1 cellular context compared by ENCODE assay signal in the genomic region with DNA sequence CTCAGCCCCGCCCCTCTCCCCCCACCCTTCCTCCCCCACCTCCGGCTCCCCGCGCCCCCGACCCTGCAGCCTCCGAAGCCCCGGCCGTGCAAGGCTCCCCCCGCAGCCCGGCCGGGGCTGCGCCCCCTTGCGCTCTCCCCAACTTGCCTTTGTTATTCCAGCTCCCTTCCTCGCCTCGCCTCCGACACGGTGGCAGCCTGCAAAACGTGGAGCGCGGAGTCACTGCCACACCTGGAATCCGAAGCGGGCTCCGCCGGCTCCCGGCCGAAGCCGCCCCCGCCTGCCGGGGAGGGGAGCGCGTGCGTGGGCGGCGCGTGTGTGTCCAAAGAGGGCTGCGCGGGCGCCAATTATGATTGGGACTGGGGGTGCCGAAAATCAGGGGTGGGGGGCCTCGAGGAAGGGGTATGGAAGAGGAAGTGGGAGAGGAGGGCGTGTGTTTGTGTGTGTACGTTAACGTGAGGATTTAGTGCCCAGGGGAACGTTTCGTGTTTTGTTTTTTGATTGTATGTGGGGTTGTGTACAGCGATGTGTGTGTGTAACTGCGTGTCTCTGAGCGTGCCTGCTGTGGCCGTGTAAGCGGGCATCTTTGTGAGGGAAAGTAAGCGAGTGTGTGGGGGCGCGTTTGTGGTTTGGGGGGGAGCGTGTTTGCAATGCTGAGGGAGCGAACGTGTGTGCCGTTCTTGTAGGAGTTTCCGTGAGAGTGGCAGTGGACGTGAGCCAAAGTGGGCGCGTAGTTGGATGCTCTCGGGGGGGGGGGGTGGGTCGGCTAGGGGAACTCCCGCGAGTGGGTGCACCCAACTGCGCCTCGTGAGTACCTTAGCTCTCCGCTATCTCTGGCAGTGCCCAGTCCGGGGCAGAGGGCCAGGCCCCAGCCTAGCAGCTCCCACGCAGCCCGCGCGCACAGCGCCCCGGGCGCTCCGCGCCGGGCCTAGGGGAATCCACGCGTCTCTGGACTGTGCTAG.
TF ChIP-seq lines count a peak whose summit lies in the region.

No MANE protein-coding gene starts in this region.

TF ChIP-seq in GM12878, 131 proteins besides CTCF, POLR2A, EP300 and RAD21 (continued from another document and continues in another):
- TF ChIP-seq, protein P1, sequence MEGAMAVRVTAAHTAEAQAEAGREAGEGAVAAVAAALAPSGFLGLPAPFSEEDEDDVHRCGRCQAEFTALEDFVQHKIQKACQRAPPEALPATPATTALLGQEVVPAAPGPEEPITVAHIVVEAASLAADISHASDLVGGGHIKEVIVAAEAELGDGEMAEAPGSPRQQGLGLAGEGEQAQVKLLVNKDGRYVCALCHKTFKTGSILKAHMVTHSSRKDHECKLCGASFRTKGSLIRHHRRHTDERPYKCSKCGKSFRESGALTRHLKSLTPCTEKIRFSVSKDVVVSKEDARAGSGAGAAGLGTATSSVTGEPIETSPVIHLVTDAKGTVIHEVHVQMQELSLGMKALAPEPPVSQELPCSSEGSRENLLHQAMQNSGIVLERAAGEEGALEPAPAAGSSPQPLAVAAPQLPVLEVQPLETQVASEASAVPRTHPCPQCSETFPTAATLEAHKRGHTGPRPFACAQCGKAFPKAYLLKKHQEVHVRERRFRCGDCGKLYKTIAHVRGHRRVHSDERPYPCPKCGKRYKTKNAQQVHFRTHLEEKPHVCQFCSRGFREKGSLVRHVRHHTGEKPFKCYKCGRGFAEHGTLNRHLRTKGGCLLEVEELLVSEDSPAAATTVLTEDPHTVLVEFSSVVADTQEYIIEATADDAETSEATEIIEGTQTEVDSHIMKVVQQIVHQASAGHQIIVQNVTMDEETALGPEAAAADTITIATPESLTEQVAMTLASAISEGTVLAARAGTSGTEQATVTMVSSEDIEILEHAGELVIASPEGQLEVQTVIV (IDR thresholded peaks at IDR 0.05; ENCODE audit: borderline replicate concordance, partially characterized antibody): no peak
- TF ChIP-seq ZNF207 (IDR thresholded peaks at IDR 0.05; ENCODE audit: borderline replicate concordance) (0 out of 2 replicates have a peak, but pooled peaks have one; percentile 29), NR2C1 (IDR thresholded peaks at IDR 0.05) (no peak), CBX5 (IDR thresholded peaks at IDR 0.05; ENCODE audit: low read depth) (no peak), PML (IDR thresholded peaks at IDR 0.05; ENCODE audit: low read length) (no peak), GABPA (IDR thresholded peaks at IDR 0.05; ENCODE audit: low read depth) (no peak), RAD51 (IDR thresholded peaks at IDR 0.05) (no peak), IKZF1 (conservative IDR thresholded peaks at IDR 0.05) (peak; percentile 92), NFXL1 (IDR thresholded peaks at IDR 0.05; ENCODE audit: borderline replicate concordance) (no peak), SMARCA5 (IDR thresholded peaks at IDR 0.05) (peak; percentile 43; the same call in 1 of the 2 replicates), BMI1 (IDR thresholded peaks at IDR 0.05; ENCODE audit: borderline replicate concordance) (no peak), CREB1 (IDR thresholded peaks at IDR 0.05; ENCODE audit: low read depth) (peak; percentile 40), ETV6 (conservative IDR thresholded peaks at IDR 0.05 in 1 of 2, IDR thresholded peaks at IDR 0.05 in 1 of 2; ENCODE audit: borderline replicate concordance in 1 of 2, low read depth in 1 of 2) (no peak), HDAC6 (IDR thresholded peaks at IDR 0.05; ENCODE audit: unreplicated experiment) (no peak), MEF2A (IDR thresholded peaks at IDR 0.05; ENCODE audit: insufficient read depth, low read depth, low read length) (0 out of 2 replicates have a peak, but pooled peaks have one; percentile 24), MYB (IDR thresholded peaks at IDR 0.05; ENCODE audit: borderline replicate concordance, low read depth, low read length) (no peak), POLR2AphosphoS5 (IDR thresholded peaks at IDR 0.05; ENCODE audit: low read length) (no peak), KAT2A (conservative IDR thresholded peaks at IDR 0.05; ENCODE audit: control insufficient read depth, low read depth, low read length) (no peak), SIN3A (IDR thresholded peaks at IDR 0.05; ENCODE audit: low read depth, low read length) (peak; percentile 54; the same call in 1 of the 2 replicates), CBFB (IDR thresholded peaks at IDR 0.05; ENCODE audit: low read depth) (no peak), NFYA (IDR thresholded peaks at IDR 0.05; ENCODE audit: borderline replicate concordance, low read depth, low read length) (no peak), TARDBP (IDR thresholded peaks at IDR 0.05; ENCODE audit: borderline replicate concordance) (no peak), LARP7 (IDR thresholded peaks at IDR 0.05) (no peak), ZSCAN29 (IDR thresholded peaks at IDR 0.05) (peak; percentile 90), RUNX3 (IDR thresholded peaks at IDR 0.05; ENCODE audit: low read length) (peak; percentile 57), MYC (IDR thresholded peaks at IDR 0.05; ENCODE audit: insufficient read depth, insufficient read length, insufficient replicate concordance, low read length, severe bottlenecking) (no peak), CREM (IDR thresholded peaks at IDR 0.05; ENCODE audit: low read depth) (0 out of 2 replicates have a peak, but pooled peaks have one; percentile 45), BRCA1 (IDR thresholded peaks at IDR 0.05; ENCODE audit: low read depth, low read length) (no peak), CBX3 (IDR thresholded peaks at IDR 0.05; ENCODE audit: borderline replicate concordance, low read depth) (no peak), SMAD5 (IDR thresholded peaks at IDR 0.05; ENCODE audit: low read depth) (no peak), HDGF (IDR thresholded peaks at IDR 0.05) (peak; percentile 78), RCOR1 (conservative IDR thresholded peaks at IDR 0.05; ENCODE audit: low read depth, low read length) (no peak), SPI1 (IDR thresholded peaks at IDR 0.05; ENCODE audit: borderline replicate concordance, insufficient read depth, low read depth, low read length) (peak; percentile 68; the same call in 1 of the 2 replicates), SREBF1 (IDR thresholded peaks at IDR 0.05; ENCODE audit: low read length) (no peak), RB1 (IDR thresholded peaks at IDR 0.05; ENCODE audit: borderline replicate concordance) (peak; percentile 81; the same call in 1 of the 2 replicates), FOS (IDR thresholded peaks at IDR 0.05; ENCODE audit: borderline replicate concordance, extremely low read depth, insufficient read length) (no peak), SP1 (IDR thresholded peaks at IDR 0.05; ENCODE audit: low read depth, low read length) (peak; percentile 91)
- TF ChIP-seq, protein P2, sequence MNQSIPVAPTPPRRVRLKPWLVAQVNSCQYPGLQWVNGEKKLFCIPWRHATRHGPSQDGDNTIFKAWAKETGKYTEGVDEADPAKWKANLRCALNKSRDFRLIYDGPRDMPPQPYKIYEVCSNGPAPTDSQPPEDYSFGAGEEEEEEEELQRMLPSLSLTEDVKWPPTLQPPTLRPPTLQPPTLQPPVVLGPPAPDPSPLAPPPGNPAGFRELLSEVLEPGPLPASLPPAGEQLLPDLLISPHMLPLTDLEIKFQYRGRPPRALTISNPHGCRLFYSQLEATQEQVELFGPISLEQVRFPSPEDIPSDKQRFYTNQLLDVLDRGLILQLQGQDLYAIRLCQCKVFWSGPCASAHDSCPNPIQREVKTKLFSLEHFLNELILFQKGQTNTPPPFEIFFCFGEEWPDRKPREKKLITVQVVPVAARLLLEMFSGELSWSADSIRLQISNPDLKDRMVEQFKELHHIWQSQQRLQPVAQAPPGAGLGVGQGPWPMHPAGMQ (IDR thresholded peaks at IDR 0.05; ENCODE audit: borderline replicate concordance): no peak
- TF ChIP-seq, protein P3, sequence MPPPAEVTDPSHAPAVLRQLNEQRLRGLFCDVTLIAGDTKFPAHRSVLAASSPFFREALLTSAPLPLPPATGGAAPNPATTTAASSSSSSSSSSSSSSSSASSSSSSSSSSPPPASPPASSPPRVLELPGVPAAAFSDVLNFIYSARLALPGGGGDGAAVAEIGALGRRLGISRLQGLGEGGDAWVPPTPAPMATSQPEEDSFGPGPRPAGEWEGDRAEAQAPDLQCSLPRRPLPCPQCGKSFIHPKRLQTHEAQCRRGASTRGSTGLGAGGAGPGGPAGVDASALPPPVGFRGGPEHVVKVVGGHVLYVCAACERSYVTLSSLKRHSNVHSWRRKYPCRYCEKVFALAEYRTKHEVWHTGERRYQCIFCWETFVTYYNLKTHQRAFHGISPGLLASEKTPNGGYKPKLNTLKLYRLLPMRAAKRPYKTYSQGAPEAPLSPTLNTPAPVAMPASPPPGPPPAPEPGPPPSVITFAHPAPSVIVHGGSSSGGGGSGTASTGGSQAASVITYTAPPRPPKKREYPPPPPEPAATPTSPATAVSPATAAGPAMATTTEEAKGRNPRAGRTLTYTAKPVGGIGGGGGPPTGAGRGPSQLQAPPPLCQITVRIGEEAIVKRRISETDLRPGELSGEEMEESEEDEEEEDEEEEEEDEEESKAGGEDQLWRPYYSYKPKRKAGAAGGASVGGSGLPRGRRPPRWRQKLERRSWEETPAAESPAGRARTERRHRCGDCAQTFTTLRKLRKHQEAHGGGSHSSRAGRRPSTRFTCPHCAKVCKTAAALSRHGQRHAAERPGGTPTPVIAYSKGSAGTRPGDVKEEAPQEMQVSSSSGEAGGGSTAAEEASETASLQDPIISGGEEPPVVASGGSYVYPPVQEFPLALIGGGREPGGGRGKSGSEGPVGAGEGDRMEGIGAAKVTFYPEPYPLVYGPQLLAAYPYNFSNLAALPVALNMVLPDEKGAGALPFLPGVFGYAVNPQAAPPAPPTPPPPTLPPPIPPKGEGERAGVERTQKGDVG (CRISPR knock-in tag; IDR thresholded peaks at IDR 0.05): no peak
- TF ChIP-seq, protein P4, sequence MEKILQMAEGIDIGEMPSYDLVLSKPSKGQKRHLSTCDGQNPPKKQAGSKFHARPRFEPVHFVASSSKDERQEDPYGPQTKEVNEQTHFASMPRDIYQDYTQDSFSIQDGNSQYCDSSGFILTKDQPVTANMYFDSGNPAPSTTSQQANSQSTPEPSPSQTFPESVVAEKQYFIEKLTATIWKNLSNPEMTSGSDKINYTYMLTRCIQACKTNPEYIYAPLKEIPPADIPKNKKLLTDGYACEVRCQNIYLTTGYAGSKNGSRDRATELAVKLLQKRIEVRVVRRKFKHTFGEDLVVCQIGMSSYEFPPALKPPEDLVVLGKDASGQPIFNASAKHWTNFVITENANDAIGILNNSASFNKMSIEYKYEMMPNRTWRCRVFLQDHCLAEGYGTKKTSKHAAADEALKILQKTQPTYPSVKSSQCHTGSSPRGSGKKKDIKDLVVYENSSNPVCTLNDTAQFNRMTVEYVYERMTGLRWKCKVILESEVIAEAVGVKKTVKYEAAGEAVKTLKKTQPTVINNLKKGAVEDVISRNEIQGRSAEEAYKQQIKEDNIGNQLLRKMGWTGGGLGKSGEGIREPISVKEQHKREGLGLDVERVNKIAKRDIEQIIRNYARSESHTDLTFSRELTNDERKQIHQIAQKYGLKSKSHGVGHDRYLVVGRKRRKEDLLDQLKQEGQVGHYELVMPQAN (conservative IDR thresholded peaks at IDR 0.05): peak; percentile 63
- TF ChIP-seq, protein P5, sequence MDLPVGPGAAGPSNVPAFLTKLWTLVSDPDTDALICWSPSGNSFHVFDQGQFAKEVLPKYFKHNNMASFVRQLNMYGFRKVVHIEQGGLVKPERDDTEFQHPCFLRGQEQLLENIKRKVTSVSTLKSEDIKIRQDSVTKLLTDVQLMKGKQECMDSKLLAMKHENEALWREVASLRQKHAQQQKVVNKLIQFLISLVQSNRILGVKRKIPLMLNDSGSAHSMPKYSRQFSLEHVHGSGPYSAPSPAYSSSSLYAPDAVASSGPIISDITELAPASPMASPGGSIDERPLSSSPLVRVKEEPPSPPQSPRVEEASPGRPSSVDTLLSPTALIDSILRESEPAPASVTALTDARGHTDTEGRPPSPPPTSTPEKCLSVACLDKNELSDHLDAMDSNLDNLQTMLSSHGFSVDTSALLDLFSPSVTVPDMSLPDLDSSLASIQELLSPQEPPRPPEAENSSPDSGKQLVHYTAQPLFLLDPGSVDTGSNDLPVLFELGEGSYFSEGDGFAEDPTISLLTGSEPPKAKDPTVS (IDR thresholded peaks at IDR 0.05; ENCODE audit: low read depth, low read length): no peak
- TF ChIP-seq, protein P6, sequence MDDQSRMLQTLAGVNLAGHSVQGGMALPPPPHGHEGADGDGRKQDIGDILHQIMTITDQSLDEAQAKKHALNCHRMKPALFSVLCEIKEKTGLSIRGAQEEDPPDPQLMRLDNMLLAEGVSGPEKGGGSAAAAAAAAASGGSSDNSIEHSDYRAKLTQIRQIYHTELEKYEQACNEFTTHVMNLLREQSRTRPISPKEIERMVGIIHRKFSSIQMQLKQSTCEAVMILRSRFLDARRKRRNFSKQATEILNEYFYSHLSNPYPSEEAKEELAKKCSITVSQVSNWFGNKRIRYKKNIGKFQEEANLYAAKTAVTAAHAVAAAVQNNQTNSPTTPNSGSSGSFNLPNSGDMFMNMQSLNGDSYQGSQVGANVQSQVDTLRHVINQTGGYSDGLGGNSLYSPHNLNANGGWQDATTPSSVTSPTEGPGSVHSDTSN (IDR thresholded peaks at IDR 0.05; ENCODE audit: insufficient replicate concordance, low read depth, low read length): no peak
- TF ChIP-seq, protein P7, sequence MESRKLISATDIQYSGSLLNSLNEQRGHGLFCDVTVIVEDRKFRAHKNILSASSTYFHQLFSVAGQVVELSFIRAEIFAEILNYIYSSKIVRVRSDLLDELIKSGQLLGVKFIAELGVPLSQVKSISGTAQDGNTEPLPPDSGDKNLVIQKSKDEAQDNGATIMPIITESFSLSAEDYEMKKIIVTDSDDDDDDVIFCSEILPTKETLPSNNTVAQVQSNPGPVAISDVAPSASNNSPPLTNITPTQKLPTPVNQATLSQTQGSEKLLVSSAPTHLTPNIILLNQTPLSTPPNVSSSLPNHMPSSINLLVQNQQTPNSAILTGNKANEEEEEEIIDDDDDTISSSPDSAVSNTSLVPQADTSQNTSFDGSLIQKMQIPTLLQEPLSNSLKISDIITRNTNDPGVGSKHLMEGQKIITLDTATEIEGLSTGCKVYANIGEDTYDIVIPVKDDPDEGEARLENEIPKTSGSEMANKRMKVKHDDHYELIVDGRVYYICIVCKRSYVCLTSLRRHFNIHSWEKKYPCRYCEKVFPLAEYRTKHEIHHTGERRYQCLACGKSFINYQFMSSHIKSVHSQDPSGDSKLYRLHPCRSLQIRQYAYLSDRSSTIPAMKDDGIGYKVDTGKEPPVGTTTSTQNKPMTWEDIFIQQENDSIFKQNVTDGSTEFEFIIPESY (IDR thresholded peaks at IDR 0.05): no peak
- TF ChIP-seq, protein P8, sequence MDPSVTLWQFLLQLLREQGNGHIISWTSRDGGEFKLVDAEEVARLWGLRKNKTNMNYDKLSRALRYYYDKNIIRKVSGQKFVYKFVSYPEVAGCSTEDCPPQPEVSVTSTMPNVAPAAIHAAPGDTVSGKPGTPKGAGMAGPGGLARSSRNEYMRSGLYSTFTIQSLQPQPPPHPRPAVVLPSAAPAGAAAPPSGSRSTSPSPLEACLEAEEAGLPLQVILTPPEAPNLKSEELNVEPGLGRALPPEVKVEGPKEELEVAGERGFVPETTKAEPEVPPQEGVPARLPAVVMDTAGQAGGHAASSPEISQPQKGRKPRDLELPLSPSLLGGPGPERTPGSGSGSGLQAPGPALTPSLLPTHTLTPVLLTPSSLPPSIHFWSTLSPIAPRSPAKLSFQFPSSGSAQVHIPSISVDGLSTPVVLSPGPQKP (IDR thresholded peaks at IDR 0.05; ENCODE audit: low read depth, low read length): peak; percentile 28; the same call in 1 of the 2 replicates
